In the genomic region with DNA sequence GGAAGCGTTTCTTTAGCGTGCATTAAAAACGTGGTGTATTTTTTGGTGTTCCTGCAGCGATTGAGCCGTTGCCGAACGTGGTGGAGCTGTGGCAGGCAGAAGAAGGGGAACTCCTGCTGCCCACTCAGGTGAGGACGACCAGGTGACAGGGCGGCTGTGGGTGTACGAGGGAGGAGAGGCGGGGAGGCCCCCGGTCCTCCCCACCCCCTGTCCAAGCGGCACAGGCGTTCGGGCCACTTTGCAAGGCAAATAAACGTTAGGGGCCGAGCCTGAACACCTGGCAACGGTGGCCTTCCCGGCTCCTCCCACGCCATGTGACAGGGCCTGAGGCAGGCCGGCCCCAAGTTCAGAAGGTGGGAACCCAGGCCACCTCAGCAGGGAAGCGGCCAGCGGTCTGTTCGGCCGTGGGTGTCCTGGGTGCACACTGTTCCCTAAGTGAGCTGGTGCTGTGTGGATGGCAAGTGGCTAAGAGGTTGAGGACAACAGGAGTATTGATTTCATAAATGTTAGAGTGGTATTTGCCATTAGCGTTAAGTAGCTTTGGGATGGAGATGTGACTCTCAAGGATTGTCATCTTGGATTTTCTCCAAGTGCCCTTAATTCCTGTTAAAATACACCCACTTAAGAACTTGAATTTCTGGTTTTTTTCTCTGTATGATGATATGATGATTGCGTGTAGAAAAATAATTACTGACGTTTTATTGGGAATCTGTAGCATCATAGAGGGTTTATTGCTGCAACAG, we compare ENCODE assay signal across 1 cellular context.
TF ChIP-seq lines count a peak whose summit lies in the region.

No MANE protein-coding gene starts in this region.

TF ChIP-seq in HepG2, 621 proteins besides CTCF, POLR2A, EP300 and RAD21 (continued from another document and continues in another):
- TF ChIP-seq KLF9 (CRISPR knock-in tag; IDR thresholded peaks at IDR 0.05; ENCODE audit: low read depth) (no peak), SAFB2 (CRISPR knock-in tag; IDR thresholded peaks at IDR 0.05; ENCODE audit: borderline replicate concordance, low read depth) (no peak), ZNF501 (CRISPR knock-in tag; IDR thresholded peaks at IDR 0.05) (peak; percentile 62; the same call in 1 of the 2 replicates), SRSF1 (optimal IDR thresholded peaks at IDR 0.05; ENCODE audit: low read depth, low read length) (peak; percentile 19), DMAP1 (CRISPR knock-in tag; IDR thresholded peaks at IDR 0.05) (peak; percentile 42; the same call in 1 of the 2 replicates), ZNF746 (CRISPR knock-in tag; IDR thresholded peaks at IDR 0.05) (0 out of 2 replicates have a peak, but pooled peaks have one; percentile 35), ARNTL (CRISPR knock-in tag; IDR thresholded peaks at IDR 0.05) (peak; percentile 27; the same call in 1 of the 2 replicates), NRL (CRISPR knock-in tag; IDR thresholded peaks at IDR 0.05; ENCODE audit: borderline replicate concordance) (peak; percentile 80; the same call in 1 of the 2 replicates), ZNF292 (CRISPR knock-in tag; IDR thresholded peaks at IDR 0.05; ENCODE audit: borderline replicate concordance, low read depth) (0 out of 2 replicates have a peak, but pooled peaks have one; percentile 48), NBN (conservative IDR thresholded peaks at IDR 0.05) (no peak), ZNF772 (CRISPR knock-in tag; IDR thresholded peaks at IDR 0.05) (no peak), NCOA1 (CRISPR knock-in tag; IDR thresholded peaks at IDR 0.05) (no peak), TBX2 (CRISPR knock-in tag; IDR thresholded peaks at IDR 0.05; ENCODE audit: borderline replicate concordance) (peak; percentile 62; the same call in 1 of the 2 replicates), TAF1 (CRISPR knock-in tag; IDR thresholded peaks at IDR 0.05) (no peak), ZFP90 (CRISPR knock-in tag; IDR thresholded peaks at IDR 0.05; ENCODE audit: borderline replicate concordance) (no peak), SAP130 (CRISPR knock-in tag; IDR thresholded peaks at IDR 0.05; ENCODE audit: low read depth) (peak; percentile 72; the same call in 1 of the 2 replicates), MAZ (IDR thresholded peaks at IDR 0.05; ENCODE audit: borderline replicate concordance, low read depth, low read length) (no peak), MAZ (CRISPR knock-in tag; IDR thresholded peaks at IDR 0.05; ENCODE audit: low read depth) (0 out of 2 replicates have a peak, but pooled peaks have one; percentile 38), ZNF460 (CRISPR knock-in tag; IDR thresholded peaks at IDR 0.05; ENCODE audit: borderline replicate concordance) (no peak), ZNF557 (CRISPR knock-in tag; IDR thresholded peaks at IDR 0.05) (no peak), SOX13 (IDR thresholded peaks at IDR 0.05) (no peak), SOX13 (CRISPR knock-in tag; conservative IDR thresholded peaks at IDR 0.05 in 1 of 2, IDR thresholded peaks at IDR 0.05 in 1 of 2) (no peak), ZNF737 (CRISPR knock-in tag; IDR thresholded peaks at IDR 0.05; ENCODE audit: borderline replicate concordance) (no peak), GZF1 (CRISPR knock-in tag; IDR thresholded peaks at IDR 0.05) (peak; percentile 55; the same call in 1 of the 2 replicates), TSC22D2 (CRISPR knock-in tag; IDR thresholded peaks at IDR 0.05; ENCODE audit: borderline replicate concordance) (0 out of 2 replicates have a peak, but pooled peaks have one; percentile 49), ZNF180 (CRISPR knock-in tag; IDR thresholded peaks at IDR 0.05; ENCODE audit: borderline replicate concordance, low read depth) (no peak)
- TF ChIP-seq, protein P1, sequence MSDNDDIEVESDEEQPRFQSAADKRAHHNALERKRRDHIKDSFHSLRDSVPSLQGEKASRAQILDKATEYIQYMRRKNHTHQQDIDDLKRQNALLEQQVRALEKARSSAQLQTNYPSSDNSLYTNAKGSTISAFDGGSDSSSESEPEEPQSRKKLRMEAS (IDR thresholded peaks at IDR 0.05), result peak; percentile 56
- TF ChIP-seq, protein P2, sequence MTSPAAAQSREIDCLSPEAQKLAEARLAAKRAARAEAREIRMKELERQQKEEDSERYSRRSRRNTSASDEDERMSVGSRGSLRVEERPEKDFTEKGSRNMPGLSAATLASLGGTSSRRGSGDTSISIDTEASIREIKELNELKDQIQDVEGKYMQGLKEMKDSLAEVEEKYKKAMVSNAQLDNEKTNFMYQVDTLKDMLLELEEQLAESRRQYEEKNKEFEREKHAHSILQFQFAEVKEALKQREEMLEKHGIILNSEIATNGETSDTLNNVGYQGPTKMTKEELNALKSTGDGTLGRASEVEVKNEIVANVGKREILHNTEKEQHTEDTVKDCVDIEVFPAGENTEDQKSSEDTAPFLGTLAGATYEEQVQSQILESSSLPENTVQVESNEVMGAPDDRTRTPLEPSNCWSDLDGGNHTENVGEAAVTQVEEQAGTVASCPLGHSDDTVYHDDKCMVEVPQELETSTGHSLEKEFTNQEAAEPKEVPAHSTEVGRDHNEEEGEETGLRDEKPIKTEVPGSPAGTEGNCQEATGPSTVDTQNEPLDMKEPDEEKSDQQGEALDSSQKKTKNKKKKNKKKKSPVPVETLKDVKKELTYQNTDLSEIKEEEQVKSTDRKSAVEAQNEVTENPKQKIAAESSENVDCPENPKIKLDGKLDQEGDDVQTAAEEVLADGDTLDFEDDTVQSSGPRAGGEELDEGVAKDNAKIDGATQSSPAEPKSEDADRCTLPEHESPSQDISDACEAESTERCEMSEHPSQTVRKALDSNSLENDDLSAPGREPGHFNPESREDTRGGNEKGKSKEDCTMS (CRISPR knock-in tag; conservative IDR thresholded peaks at IDR 0.05), result no peak
- TF ChIP-seq, protein P3, sequence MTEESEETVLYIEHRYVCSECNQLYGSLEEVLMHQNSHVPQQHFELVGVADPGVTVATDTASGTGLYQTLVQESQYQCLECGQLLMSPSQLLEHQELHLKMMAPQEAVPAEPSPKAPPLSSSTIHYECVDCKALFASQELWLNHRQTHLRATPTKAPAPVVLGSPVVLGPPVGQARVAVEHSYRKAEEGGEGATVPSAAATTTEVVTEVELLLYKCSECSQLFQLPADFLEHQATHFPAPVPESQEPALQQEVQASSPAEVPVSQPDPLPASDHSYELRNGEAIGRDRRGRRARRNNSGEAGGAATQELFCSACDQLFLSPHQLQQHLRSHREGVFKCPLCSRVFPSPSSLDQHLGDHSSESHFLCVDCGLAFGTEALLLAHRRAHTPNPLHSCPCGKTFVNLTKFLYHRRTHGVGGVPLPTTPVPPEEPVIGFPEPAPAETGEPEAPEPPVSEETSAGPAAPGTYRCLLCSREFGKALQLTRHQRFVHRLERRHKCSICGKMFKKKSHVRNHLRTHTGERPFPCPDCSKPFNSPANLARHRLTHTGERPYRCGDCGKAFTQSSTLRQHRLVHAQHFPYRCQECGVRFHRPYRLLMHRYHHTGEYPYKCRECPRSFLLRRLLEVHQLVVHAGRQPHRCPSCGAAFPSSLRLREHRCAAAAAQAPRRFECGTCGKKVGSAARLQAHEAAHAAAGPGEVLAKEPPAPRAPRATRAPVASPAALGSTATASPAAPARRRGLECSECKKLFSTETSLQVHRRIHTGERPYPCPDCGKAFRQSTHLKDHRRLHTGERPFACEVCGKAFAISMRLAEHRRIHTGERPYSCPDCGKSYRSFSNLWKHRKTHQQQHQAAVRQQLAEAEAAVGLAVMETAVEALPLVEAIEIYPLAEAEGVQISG (CRISPR knock-in tag; IDR thresholded peaks at IDR 0.05), result 0 out of 2 replicates have a peak, but pooled peaks have one; percentile 8
- TF ChIP-seq, protein P4, sequence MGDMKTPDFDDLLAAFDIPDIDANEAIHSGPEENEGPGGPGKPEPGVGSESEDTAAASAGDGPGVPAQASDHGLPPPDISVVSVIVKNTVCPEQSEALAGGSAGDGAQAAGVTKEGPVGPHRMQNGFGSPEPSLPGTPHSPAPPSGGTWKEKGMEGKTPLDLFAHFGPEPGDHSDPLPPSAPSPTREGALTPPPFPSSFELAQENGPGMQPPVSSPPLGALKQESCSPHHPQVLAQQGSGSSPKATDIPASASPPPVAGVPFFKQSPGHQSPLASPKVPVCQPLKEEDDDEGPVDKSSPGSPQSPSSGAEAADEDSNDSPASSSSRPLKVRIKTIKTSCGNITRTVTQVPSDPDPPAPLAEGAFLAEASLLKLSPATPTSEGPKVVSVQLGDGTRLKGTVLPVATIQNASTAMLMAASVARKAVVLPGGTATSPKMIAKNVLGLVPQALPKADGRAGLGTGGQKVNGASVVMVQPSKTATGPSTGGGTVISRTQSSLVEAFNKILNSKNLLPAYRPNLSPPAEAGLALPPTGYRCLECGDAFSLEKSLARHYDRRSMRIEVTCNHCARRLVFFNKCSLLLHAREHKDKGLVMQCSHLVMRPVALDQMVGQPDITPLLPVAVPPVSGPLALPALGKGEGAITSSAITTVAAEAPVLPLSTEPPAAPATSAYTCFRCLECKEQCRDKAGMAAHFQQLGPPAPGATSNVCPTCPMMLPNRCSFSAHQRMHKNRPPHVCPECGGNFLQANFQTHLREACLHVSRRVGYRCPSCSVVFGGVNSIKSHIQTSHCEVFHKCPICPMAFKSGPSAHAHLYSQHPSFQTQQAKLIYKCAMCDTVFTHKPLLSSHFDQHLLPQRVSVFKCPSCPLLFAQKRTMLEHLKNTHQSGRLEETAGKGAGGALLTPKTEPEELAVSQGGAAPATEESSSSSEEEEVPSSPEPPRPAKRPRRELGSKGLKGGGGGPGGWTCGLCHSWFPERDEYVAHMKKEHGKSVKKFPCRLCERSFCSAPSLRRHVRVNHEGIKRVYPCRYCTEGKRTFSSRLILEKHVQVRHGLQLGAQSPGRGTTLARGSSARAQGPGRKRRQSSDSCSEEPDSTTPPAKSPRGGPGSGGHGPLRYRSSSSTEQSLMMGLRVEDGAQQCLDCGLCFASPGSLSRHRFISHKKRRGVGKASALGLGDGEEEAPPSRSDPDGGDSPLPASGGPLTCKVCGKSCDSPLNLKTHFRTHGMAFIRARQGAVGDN (CRISPR knock-in tag; IDR thresholded peaks at IDR 0.05), result peak; percentile 80; the same call in 1 of the 2 replicates
- TF ChIP-seq, protein P5, sequence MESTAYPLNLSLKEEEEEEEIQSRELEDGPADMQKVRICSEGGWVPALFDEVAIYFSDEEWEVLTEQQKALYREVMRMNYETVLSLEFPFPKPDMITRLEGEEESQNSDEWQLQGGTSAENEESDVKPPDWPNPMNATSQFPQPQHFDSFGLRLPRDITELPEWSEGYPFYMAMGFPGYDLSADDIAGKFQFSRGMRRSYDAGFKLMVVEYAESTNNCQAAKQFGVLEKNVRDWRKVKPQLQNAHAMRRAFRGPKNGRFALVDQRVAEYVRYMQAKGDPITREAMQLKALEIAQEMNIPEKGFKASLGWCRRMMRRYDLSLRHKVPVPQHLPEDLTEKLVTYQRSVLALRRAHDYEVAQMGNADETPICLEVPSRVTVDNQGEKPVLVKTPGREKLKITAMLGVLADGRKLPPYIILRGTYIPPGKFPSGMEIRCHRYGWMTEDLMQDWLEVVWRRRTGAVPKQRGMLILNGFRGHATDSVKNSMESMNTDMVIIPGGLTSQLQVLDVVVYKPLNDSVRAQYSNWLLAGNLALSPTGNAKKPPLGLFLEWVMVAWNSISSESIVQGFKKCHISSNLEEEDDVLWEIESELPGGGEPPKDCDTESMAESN (CRISPR knock-in tag; conservative IDR thresholded peaks at IDR 0.05), result no peak
- TF ChIP-seq, protein P6, sequence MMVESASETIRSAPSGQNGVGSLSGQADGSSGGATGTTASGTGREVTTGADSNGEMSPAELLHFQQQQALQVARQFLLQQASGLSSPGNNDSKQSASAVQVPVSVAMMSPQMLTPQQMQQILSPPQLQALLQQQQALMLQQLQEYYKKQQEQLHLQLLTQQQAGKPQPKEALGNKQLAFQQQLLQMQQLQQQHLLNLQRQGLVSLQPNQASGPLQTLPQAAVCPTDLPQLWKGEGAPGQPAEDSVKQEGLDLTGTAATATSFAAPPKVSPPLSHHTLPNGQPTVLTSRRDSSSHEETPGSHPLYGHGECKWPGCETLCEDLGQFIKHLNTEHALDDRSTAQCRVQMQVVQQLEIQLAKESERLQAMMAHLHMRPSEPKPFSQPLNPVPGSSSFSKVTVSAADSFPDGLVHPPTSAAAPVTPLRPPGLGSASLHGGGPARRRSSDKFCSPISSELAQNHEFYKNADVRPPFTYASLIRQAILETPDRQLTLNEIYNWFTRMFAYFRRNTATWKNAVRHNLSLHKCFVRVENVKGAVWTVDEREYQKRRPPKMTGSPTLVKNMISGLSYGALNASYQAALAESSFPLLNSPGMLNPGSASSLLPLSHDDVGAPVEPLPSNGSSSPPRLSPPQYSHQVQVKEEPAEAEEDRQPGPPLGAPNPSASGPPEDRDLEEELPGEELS (CRISPR knock-in tag; IDR thresholded peaks at IDR 0.05), result 0 out of 2 replicates have a peak, but pooled peaks have one; percentile 29
- TF ChIP-seq, protein P7, sequence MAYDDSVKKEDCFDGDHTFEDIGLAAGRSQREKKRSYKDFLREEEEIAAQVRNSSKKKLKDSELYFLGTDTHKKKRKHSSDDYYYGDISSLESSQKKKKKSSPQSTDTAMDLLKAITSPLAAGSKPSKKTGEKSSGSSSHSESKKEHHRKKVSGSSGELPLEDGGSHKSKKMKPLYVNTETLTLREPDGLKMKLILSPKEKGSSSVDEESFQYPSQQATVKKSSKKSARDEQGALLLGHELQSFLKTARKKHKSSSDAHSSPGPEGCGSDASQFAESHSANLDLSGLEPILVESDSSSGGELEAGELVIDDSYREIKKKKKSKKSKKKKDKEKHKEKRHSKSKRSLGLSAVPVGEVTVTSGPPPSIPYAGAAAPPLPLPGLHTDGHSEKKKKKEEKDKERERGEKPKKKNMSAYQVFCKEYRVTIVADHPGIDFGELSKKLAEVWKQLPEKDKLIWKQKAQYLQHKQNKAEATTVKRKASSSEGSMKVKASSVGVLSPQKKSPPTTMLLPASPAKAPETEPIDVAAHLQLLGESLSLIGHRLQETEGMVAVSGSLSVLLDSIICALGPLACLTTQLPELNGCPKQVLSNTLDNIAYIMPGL (CRISPR knock-in tag; IDR thresholded peaks at IDR 0.05; ENCODE audit: borderline replicate concordance in 1 of 2, low read depth in 1 of 2), result 0 out of 4 replicates have a peak, but pooled peaks of 1 of the 2 experiments have one; percentile 15
- TF ChIP-seq, protein P8, sequence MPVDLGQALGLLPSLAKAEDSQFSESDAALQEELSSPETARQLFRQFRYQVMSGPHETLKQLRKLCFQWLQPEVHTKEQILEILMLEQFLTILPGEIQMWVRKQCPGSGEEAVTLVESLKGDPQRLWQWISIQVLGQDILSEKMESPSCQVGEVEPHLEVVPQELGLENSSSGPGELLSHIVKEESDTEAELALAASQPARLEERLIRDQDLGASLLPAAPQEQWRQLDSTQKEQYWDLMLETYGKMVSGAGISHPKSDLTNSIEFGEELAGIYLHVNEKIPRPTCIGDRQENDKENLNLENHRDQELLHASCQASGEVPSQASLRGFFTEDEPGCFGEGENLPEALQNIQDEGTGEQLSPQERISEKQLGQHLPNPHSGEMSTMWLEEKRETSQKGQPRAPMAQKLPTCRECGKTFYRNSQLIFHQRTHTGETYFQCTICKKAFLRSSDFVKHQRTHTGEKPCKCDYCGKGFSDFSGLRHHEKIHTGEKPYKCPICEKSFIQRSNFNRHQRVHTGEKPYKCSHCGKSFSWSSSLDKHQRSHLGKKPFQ (CRISPR knock-in tag; IDR thresholded peaks at IDR 0.05; ENCODE audit: insufficient replicate concordance), result peak; percentile 14
- TF ChIP-seq, protein P9, sequence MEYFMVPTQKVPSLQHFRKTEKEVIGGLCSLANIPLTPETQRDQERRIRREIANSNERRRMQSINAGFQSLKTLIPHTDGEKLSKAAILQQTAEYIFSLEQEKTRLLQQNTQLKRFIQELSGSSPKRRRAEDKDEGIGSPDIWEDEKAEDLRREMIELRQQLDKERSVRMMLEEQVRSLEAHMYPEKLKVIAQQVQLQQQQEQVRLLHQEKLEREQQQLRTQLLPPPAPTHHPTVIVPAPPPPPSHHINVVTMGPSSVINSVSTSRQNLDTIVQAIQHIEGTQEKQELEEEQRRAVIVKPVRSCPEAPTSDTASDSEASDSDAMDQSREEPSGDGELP (IDR thresholded peaks at IDR 0.05; ENCODE audit: borderline replicate concordance, low read depth), result peak; percentile 52; the same call in 1 of the 2 replicates
